8 cellular contexts compared by ENCODE assay signal in the genomic region with DNA sequence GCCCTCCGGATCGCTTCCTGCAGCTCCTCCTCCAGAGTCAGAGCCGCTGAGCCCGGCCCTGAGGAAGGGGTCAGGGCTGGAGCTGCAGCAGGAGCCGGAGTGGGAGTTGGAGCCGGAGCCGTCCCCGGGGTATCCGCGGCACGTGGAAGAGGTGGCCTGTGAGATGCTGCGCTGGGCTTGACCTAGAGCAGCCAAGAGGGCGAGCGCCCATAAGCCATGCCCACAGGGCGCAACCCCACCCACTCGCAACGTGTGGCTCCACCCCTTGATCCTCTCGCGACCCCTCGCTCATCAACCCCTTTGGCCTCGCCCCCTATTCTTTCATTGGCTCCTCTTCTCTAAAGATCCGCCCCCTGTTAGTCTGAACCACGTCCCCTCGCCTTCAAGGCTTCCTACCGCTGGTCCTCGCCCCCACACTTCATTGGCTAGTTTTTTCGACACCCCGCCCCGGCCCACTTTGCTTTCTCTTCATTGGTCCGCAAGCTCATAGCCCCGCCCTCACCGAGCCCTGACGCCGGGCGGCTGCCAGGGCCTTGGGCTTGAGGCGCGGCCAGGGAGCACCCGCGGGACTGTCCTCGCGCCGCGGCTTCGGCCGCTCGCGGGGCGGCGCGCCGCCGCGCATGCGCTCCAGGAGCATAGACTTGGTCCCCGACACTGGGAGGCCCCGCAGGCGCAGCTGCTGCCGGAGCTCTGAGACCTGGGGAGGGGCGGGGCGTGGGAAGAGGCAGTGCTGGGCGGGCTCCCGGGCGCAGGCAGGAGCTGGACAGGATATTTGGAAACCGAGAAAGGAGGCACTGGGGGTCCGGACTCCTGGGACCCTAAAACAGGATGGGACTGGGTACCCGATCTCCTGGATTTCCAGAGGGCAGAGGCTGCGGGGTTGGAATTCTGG. TPM values are rescaled to one million over a fixed set of nuclear protein-coding genes. Genes with fewer than 3 reads are reported as not detected.
DNase-seq lines count a peak whose midpoint lies in the region; ATAC-seq and TF ChIP-seq lines count a peak whose summit lies in the region.

No MANE protein-coding gene starts in this region.

- 0 to 2% methylated on average over 28 to 43 of the region's 67 CpGs for WGBS in upper lobe of left lung, 2 donors

- ATAC-seq in HG02763 (IDR thresholded peaks at IDR 0.05; ENCODE audit: unreplicated experiment) (peak; percentile 91), left cardiac atrium (peak; percentile 92 to 93), upper lobe of left lung (ENCODE audit: low FRiP score in 2 of 2) (peak; percentile 96 to 97)

- TF ChIP-seq EP300 in upper lobe of left lung (IDR thresholded peaks at IDR 0.05): no peak

- peak in 1 of 4 donors; percentile 67 for TF ChIP-seq POLR2A in upper lobe of left lung (IDR thresholded peaks at IDR 0.05)

- no peaks in the 10 kb centered on the region for H3K27me3 ChIP-seq in upper lobe of left lung

- DNase-seq in NCI-H1417 (lab: John Stamatoyannopoulos, UW): peak; percentile 99 to 100 (median 100)
- peak; percentile 95 for DNase-seq in T follicular helper cell (ENCODE audit: low read depth)
- peak; percentile 99 for DNase-seq in amniotic epithelial cell (ENCODE audit: low read depth)
- DNase-seq in left cardiac atrium: peak; percentile 100
- DNase-seq in posterior cingulate gyrus: peak; percentile 97 to 100 (median 99)
- peak; percentile 98 to 99 for DNase-seq in upper lobe of left lung

- intact Hi-C loops in left cardiac atrium (cut with DNase I): no loop called here
- intact Hi-C loops in posterior cingulate gyrus (cut with DNase I): loop anchor here (5.0 kb wide), 1 partner anchor 37 kb away; no protein-coding TSS in a partner anchor

- H3K36me3 ChIP-seq in upper lobe of left lung: no peaks in the 10 kb centered on the region

- H3K27ac ChIP-seq in upper lobe of left lung: peak overlapping the region; percentile 57 to 87 (median 85)

- peaks cover 29 to 52% (median 41%) of the 10 kb centered on the region in 4 donors for H3K4me1 ChIP-seq in upper lobe of left lung

- H3K9me3 ChIP-seq in upper lobe of left lung: peaks cover 0 to 4% (median 0%) of the 10 kb centered on the region in 4 donors

- H3K4me3 ChIP-seq in GM12875 (ENCODE audit: low read depth, low read length): peak overlapping the region; percentile 58
- peak overlapping the region; percentile 59 to 77 (median 67) for H3K4me3 ChIP-seq in upper lobe of left lung

- TF ChIP-seq CTCF in GM12875 (IDR thresholded peaks at IDR 0.05; ENCODE audit: borderline replicate concordance, insufficient read depth, low read depth, low read length) (no peak), upper lobe of left lung (IDR thresholded peaks at IDR 0.05) (no peak)

RNA-seq across cellular contexts. Expression of a gene that starts 5.4 kb away (rescaled TPM):
- total RNA-seq in left cardiac atrium (1 to 10 TPM; 1.6 to 3.2 TPM), upper lobe of left lung (1 to 10 TPM in 5 of 6 donors, not detected in 1; 1.1 to 3.1 (median 1.3) TPM)

RNA-seq across cellular contexts. Expression of a gene that starts 18.3 kb away (rescaled TPM):
- total RNA-seq in left cardiac atrium: not detected
- total RNA-seq in upper lobe of left lung: 1 to 10 TPM in 3 of 6 donors, under 1 TPM in 2, not detected in 1; 0.15 to 4.7 (median 1.9) TPM

RNA-seq across cellular contexts. Expression of a gene that starts 26.3 kb away (rescaled TPM):
- total RNA-seq in left cardiac atrium (10 to 100 TPM; 14.9 to 23.8 TPM), upper lobe of left lung (10 to 100 TPM; 14.7 to 74.4 (median 26.3) TPM)

RNA-seq across cellular contexts. Expression of a gene that starts 32.6 kb away (rescaled TPM):
- under 1 TPM; 0.29 to 0.92 TPM for total RNA-seq in left cardiac atrium
- 1 to 10 TPM in 5 of 6 donors, not detected in 1; 1.4 to 4.2 (median 2.5) TPM for total RNA-seq in upper lobe of left lung

RNA-seq across cellular contexts. Expression of a gene that starts 38.3 kb away (rescaled TPM):
- 1 to 10 TPM; 2.1 to 3.5 TPM for total RNA-seq in left cardiac atrium
- 10 to 100 TPM in 3 of 6 donors, 1 to 10 TPM in 3; 7.2 to 17.4 (median 10.1) TPM for total RNA-seq in upper lobe of left lung

Comparison
In these comparisons a context has a peak if more than half of its experiments do, and no peak if none do; other contexts are left out.
1. Peak in every context shown above with its lines: DNase-seq, ATAC-seq, H3K4me3 ChIP-seq and H3K27ac ChIP-seq.